8 cellular contexts compared by ENCODE assay signal in the genomic region with DNA sequence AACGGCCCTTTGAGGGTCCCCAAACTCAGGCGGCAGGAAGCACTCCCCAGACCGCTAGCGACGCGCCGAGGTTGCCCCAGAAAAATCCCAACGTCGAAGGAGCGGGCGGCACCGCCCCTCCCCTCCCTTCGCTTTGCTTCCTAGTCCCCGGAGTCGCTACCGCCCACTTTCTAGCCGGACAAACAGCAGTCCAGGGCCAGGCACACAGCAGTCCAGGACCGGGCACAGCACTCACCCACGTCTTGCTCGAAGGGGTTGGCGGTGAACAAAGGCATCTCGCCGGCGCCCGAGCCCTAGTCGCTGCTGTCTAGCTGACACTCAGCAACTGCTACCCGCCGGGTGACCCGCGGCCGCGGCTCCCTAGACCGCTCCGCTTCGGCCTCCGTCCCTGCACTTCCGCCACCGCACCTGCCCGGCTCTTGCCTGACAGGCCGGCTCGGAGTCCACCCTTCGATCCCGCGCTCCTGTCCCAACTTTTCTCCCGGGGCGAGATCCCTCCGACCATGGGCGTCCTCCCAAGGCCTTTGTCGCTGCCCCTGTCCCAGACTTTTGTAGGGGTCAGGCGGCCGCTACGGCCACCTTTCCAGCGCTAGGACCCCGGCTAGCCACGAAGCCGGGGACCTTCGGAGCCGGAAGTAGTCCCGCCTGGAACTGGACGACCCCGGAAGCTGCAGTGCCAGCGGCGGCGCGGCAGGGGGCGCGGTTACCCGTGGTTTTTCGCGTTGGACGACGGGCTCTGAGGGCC. TPM values are rescaled to one million over a fixed set of nuclear protein-coding genes. Genes with fewer than 3 reads are reported as not detected.
DNase-seq lines count a peak whose midpoint lies in the region; ATAC-seq and TF ChIP-seq lines count a peak whose summit lies in the region.

A gene (minus strand): TSS at position 396 of the 745 bp plus-strand sequence. CDS start 121 bp downstream, at position 275.

- H3K4me3 ChIP-seq in right atrium auricular region (peak within 1 kb of the TSS; percentile 70 to 73), uterus (peak within 1 kb of the TSS; percentile 73 to 80)

- peak; percentile 59 for ATAC-seq in GM18499 (IDR thresholded peaks at IDR 0.05; ENCODE audit: insufficient read depth, unreplicated experiment)
- ATAC-seq in HG02938 (IDR thresholded peaks at IDR 0.05; ENCODE audit: unreplicated experiment): peak; percentile 76

- peak within 1 kb of the TSS; percentile 92 for H3K27ac ChIP-seq in right atrium auricular region
- H3K27ac ChIP-seq in uterus: peak within 1 kb of the TSS; percentile 94 to 96

- TF ChIP-seq CTCF in right atrium auricular region (IDR thresholded peaks at IDR 0.05) (peak; percentile 94 to 95), uterus (IDR thresholded peaks at IDR 0.05) (peak; percentile 92 to 96 (median 94))

- TF ChIP-seq POLR2A in uterus (IDR thresholded peaks at IDR 0.05): peak; percentile 38 to 66

- H3K4me1 ChIP-seq in right atrium auricular region (peaks cover 0 to 33% of the 10 kb centered on the region in 2 donors), uterus (no peaks in the 10 kb centered on the region)

- no peaks in the 10 kb centered on the region for H3K9me3 ChIP-seq in right atrium auricular region
- no peaks in the 10 kb centered on the region for H3K9me3 ChIP-seq in uterus

- intact Hi-C loops in T-helper 2 cell treated with Interferon-gamma antibody and Interleukin-4, amounts not matched to agents 100 ng/mL and 5 ng/mL, for 36 hours (cut with micrococcal nuclease): loop anchor here (1.0 to 5.0 kb wide), 10 partner anchors 15 to 1342 kb away; a partner anchor contains a TSS
- intact Hi-C loops in uterus (cut with DNase I; ENCODE audit: low total_unique reads): loop anchor here (10.0 kb wide), 1 partner anchor 539 kb away; a partner anchor contains a TSS

- DNase-seq in NCI-H1694 treated with DMSO at 0.1 percent for 48 hours (lab: John Stamatoyannopoulos, UW) (peak; percentile 85), anterior cingulate cortex (lab: John Stamatoyannopoulos, UW) (peak; percentile 46 to 99 (median 92)), right atrium auricular region (ENCODE audit: low spot score) (peak; percentile 93), pulmonary artery endothelial cell (ENCODE audit: low read depth, low spot score) (peak; percentile 67), uterus (peak; percentile 89 to 96)

- H3K36me3 ChIP-seq in right atrium auricular region (no peaks in the 10 kb centered on the region), uterus (no peaks in the 10 kb centered on the region)

- no peaks in the 10 kb centered on the region for H3K27me3 ChIP-seq in right atrium auricular region
- no peaks in the 10 kb centered on the region for H3K27me3 ChIP-seq in uterus

RNA-seq across cellular contexts. Expression of the gene that starts here (rescaled TPM):
- 17.9 and 19.7 TPM in 2 replicates for total RNA-seq in T-helper 2 cell treated with Interferon-gamma antibody and Interleukin-4, amounts not matched to agents 100 ng/mL and 5 ng/mL, for 36 hours
- total RNA-seq in right atrium auricular region: 10 to 100 TPM; 26.8 to 27.3 TPM
- total RNA-seq in pulmonary artery endothelial cell: 18.1 and 26.7 TPM in 2 replicates
- total RNA-seq in uterus: 10 to 100 TPM; 30.0 to 83.0 (median 55.4) TPM

Comparison
In these comparisons a context has a peak if more than half of its experiments do, and no peak if none do; other contexts are left out.
1. Peak in every context shown above with its lines: DNase-seq, ATAC-seq, H3K4me3 ChIP-seq and H3K27ac ChIP-seq.